In the genomic region with DNA sequence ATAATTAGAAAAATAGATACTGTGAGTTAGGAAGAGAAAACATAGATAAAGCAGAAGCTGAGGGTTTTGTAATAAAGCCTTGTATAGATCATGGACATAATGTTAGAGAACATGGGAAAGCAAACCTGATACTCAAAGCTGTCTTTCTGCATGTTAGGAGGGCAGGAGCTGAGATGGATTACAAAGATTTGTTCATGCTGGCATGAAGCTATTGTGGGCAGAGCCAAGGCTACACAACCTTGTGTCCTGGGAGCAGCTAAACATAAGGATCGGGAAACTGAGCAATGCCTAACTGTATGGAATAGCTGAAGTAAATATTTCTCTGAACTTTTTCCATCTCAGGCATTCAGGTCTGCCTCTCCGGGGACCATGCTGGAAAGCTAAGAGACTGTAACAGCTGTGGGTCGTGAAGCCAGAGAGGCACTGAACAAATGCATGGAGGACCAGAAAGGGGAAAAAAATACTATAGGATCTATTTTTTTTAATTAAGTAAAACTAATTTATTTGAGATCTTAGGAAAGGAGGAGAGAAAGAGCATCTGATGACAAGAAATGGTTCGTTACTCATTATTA, we compare ENCODE assay signal across 16 cellular contexts. TPM values are rescaled to one million over a fixed set of nuclear protein-coding genes. Genes with fewer than 3 reads are reported as not detected.
A peak's percentile ranks its signal among the peaks of the same experiment; 100 is the strongest.
DNase-seq lines count a peak whose midpoint lies in the region; ATAC-seq, FAIRE-seq and TF ChIP-seq lines count a peak whose summit lies in the region.
"Had no signal": no experiment of that assay in that cellular context is flagged by ENCODE, and none has a peak within 500 bp of the region (broad histone marks: within the 10 kb centered on the region; RNA-seq: fewer than 3 reads in every experiment).

No MANE protein-coding gene starts in this region.

- H3K27ac ChIP-seq in body of pancreas (peak overlapping the region in 3 of 4 donors; percentile 35 to 59 (median 42)), HepG2 (ENCODE audit: extremely low read length, insufficient read depth, low read length) (no peak overlapping the region), pancreas (peak overlapping the region in 1 of 4 donors; percentile 29)
- H3K27ac ChIP-seq: SK-N-MC had no signal

- peaks cover 17% of the 10 kb centered on the region for H3K4me1 ChIP-seq in body of pancreas
- peaks cover 24% of the 10 kb centered on the region for H3K4me1 ChIP-seq in HepG2 (ENCODE audit: insufficient read depth, low read length)
- H3K4me1 ChIP-seq in pancreas: peaks cover 14 to 20% (median 14%) of the 10 kb centered on the region in 3 donors

- H2AFZ ChIP-seq in HepG2 (ENCODE audit: low read length): no peak overlapping the region
- H2AFZ ChIP-seq: GM23338 had no signal

- no peaks in the 10 kb centered on the region for H4K20me1 ChIP-seq in HepG2 (ENCODE audit: insufficient read depth, low read length)

- DNase-seq in SHP77 treated with DMSO at 0.1 percent for 48 hours (lab: John Stamatoyannopoulos, UW) (peak; percentile 73), body of pancreas (no peak), HepG2 (ENCODE audit: low spot score) (no peak), pancreas (no peak), mesenteric fat pad (ENCODE audit: low spot score) (no peak), inferior parietal cortex (ENCODE audit: extremely low spot score) (no peak)
- DNase-seq: ACHN, DND-41, KBM-7, NCI-H1105, NCI-H2081 treated with DMSO at 0.1 percent for 48 hours, NCI-H524 had no signal

- H3K9ac ChIP-seq in HepG2 (ENCODE audit: insufficient read depth, low read depth, low read length): no peak overlapping the region

- CTCF ChIA-PET in HepG2 (lab: Yijun Ruan, JAX; ENCODE audit: low intra/inter-chr PET ratio, low total read pairs): no interaction called here

- H3K9me3 ChIP-seq in body of pancreas (no peaks in the 10 kb centered on the region), HepG2 (ENCODE audit: low read length) (no peaks in the 10 kb centered on the region), pancreas (no peaks in the 10 kb centered on the region)

- FAIRE-seq in HepG2 (lab: Jason Lieb, UNC) (no peak), pancreas (lab: Jason Lieb, UNC) (no peak)

- H3K4me3 ChIP-seq in body of pancreas (no peak overlapping the region), HepG2 (replicated peaks in 1 of 3; ENCODE audit: insufficient read depth in 1 of 3, low read depth in 2 of 3, low read length in 3 of 3) (no peak overlapping the region), pancreas (no peak overlapping the region)
- H3K4me3 ChIP-seq: GM23338, SK-N-MC had no signal

- intact Hi-C loops in body of pancreas (cut with DNase I): no loop called here
- intact Hi-C loops in HepG2 (cut with micrococcal nuclease; ENCODE audit: unreplicated experiment): no loop called here
- intact Hi-C loops in pancreas (cut with DNase I): no loop called here

- no peak for TF ChIP-seq RAD21 in HepG2 (CRISPR knock-in tag; IDR thresholded peaks at IDR 0.05)

- TF ChIP-seq POLR2A in body of pancreas (IDR thresholded peaks at IDR 0.05) (no peak), HepG2 (IDR thresholded peaks at IDR 0.05; ENCODE audit: insufficient read depth in 1 of 2, low read depth in 2 of 2, low read length in 2 of 2) (no peak)

- TF ChIP-seq EP300 in HepG2 (IDR thresholded peaks at IDR 0.05; ENCODE audit: low read depth in 2 of 2, low read length in 2 of 2) (no peak), HepG2 (CRISPR knock-in tag; IDR thresholded peaks at IDR 0.05; ENCODE audit: borderline replicate concordance) (no peak)

- ATAC-seq in body of pancreas: peak; percentile 45
- ATAC-seq in HepG2: no peak; the same call in 2 of the 3 replicates
- ATAC-seq in pancreas: peak; percentile 47 to 66 (median 59)
- ATAC-seq in GM19351 (IDR thresholded peaks at IDR 0.05; ENCODE audit: unreplicated experiment): no peak
- ATAC-seq in GM21576 (IDR thresholded peaks at IDR 0.05; ENCODE audit: unreplicated experiment): no peak
- ATAC-seq: GM23338 had no signal

- H3K79me2 ChIP-seq in HepG2 (ENCODE audit: insufficient read depth, low read length): no peaks in the 10 kb centered on the region

- H3K27me3 ChIP-seq in body of pancreas (no peaks in the 10 kb centered on the region), HepG2 (ENCODE audit: control insufficient read depth in 1 of 2, insufficient read depth in 2 of 2, low read length in 2 of 2) (no peaks in the 10 kb centered on the region; a peak in 1 of 5 replicates), pancreas (no peaks in the 10 kb centered on the region)

- POLR2A ChIA-PET in HepG2 (lab: Yijun Ruan, JAX): interaction anchor here (3.0 kb wide), 1 partner anchor 29 kb away, joined by 28 read pairs; a partner anchor contains a TSS

- H3K4me2 ChIP-seq in HepG2 (ENCODE audit: low read depth, low read length): peak overlapping the region; percentile 75

- no TSS peak for BruUV-seq in HepG2 (replicated peaks; lab: Mats Ljungman, UMichigan)

- H3K36me3 ChIP-seq in body of pancreas (replicated peaks in 1 of 2; ENCODE audit: insufficient read depth in 1 of 2, low read depth in 2 of 2) (no peaks in the 10 kb centered on the region), HepG2 (replicated peaks in 1 of 2; ENCODE audit: control insufficient read depth in 1 of 2, insufficient read depth in 2 of 2, low read length in 2 of 2) (no peaks in the 10 kb centered on the region), pancreas (no peaks in the 10 kb centered on the region)

- no peak for TF ChIP-seq CTCF in body of pancreas (IDR thresholded peaks at IDR 0.05)
- TF ChIP-seq CTCF in HepG2 (CRISPR knock-in tag; IDR thresholded peaks at IDR 0.05): no peak
- TF ChIP-seq CTCF in pancreas (IDR thresholded peaks at IDR 0.05): no peak

- 65% methylated on average over 4 of the region's 4 CpGs for WGBS in body of pancreas, 2 donors
- WGBS in HepG2 (ENCODE audit: low lambda C conversion rate): 16% methylated on average over 4 of the region's 4 CpGs
- WGBS in pancreas, 2 donors: 64 to 65% methylated on average over 4 of the region's 4 CpGs

- in situ Hi-C loops in HepG2 (cut with HindIII; ENCODE audit: extremely low pct_ligation_motif_present, low pct_unique_long_range_greater_than_20kb): no loop called here

TF ChIP-seq in HepG2, 621 proteins besides CTCF, POLR2A, EP300 and RAD21:
- TF ChIP-seq, protein P1, sequence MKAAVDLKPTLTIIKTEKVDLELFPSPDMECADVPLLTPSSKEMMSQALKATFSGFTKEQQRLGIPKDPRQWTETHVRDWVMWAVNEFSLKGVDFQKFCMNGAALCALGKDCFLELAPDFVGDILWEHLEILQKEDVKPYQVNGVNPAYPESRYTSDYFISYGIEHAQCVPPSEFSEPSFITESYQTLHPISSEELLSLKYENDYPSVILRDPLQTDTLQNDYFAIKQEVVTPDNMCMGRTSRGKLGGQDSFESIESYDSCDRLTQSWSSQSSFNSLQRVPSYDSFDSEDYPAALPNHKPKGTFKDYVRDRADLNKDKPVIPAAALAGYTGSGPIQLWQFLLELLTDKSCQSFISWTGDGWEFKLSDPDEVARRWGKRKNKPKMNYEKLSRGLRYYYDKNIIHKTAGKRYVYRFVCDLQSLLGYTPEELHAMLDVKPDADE (CRISPR knock-in tag; IDR thresholded peaks at IDR 0.05): no peak
- TF ChIP-seq, protein P2, sequence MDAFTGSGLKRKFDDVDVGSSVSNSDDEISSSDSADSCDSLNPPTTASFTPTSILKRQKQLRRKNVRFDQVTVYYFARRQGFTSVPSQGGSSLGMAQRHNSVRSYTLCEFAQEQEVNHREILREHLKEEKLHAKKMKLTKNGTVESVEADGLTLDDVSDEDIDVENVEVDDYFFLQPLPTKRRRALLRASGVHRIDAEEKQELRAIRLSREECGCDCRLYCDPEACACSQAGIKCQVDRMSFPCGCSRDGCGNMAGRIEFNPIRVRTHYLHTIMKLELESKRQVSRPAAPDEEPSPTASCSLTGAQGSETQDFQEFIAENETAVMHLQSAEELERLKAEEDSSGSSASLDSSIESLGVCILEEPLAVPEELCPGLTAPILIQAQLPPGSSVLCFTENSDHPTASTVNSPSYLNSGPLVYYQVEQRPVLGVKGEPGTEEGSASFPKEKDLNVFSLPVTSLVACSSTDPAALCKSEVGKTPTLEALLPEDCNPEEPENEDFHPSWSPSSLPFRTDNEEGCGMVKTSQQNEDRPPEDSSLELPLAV (CRISPR knock-in tag; conservative IDR thresholded peaks at IDR 0.05; ENCODE audit: low read depth): no peak
- no peak for TF ChIP-seq KLF16 (CRISPR knock-in tag; IDR thresholded peaks at IDR 0.05)

RNA-seq across cellular contexts. Expression of a gene that starts 28.3 kb away (rescaled TPM):
- total RNA-seq in body of pancreas (10 to 100 TPM in 1 of 2 donors, 1 to 10 TPM in 1; 9.3 to 13.2 TPM), HepG2 (2016; rRNA removed; fragmentation: Illumina TruSeq; extraction: Trizol) (38.3 and 38.6 TPM in 2 replicates), pancreas (10 to 100 TPM; 14.3 to 24.2 (median 18.6) TPM), mesenteric fat pad (9.9 TPM)
- total RNA-seq in HepG2 (2016; cell fraction: cytosol; rRNA removed; fragmentation: Illumina TruSeq; extraction: Trizol; ENCODE audit: low read depth): 18.4 and 19.1 TPM in 2 replicates
- 32.0 and 35.6 TPM in 2 replicates for total RNA-seq in HepG2 (2016; cell fraction: insoluble cytoplasmic fraction; rRNA removed; fragmentation: Illumina TruSeq; extraction: Trizol)
- 26.6 and 26.7 TPM in 2 replicates for total RNA-seq in HepG2 (2016; cell fraction: membrane; rRNA removed; fragmentation: Illumina TruSeq; extraction: Trizol)
- 20.9 and 24.2 TPM in 2 replicates for total RNA-seq in HepG2 (2016; cell fraction: nucleus; rRNA removed; fragmentation: Illumina TruSeq; extraction: Trizol)
- polyA plus RNA-seq in HepG2 (2011; rRNA removed) (9.2 and 9.8 TPM in 2 replicates), pancreas (10 to 100 TPM in 1 of 2 donors, 1 to 10 TPM in 1; 7.6 to 21.3 TPM)
- 6.3 and 7.8 TPM in 2 replicates for polyA plus RNA-seq in HepG2 (2011; cell fraction: cytosol; rRNA removed)
- 8.2 and 9.9 TPM in 2 replicates for polyA plus RNA-seq in HepG2 (2011; cell fraction: nucleus; rRNA removed)
- 26.2 and 28.1 TPM in 2 replicates for polyA plus RNA-seq in HepG2 (2012)
- polyA plus RNA-seq in HepG2 (2016; cell fraction: cytosol; fragmentation: Illumina TruSeq; extraction: Trizol; ENCODE audit: low read depth): 2.8 and 4.0 TPM in 2 replicates
- 31.5 and 36.8 TPM in 2 replicates for polyA plus RNA-seq in HepG2 (2016; cell fraction: insoluble cytoplasmic fraction; fragmentation: Illumina TruSeq; extraction: Trizol; ENCODE audit: low read depth)
- 12.5 and 12.6 TPM in 2 replicates for polyA plus RNA-seq in HepG2 (2016; cell fraction: membrane; fragmentation: Illumina TruSeq; extraction: Trizol; ENCODE audit: low read depth)
- 27.9 and 29.1 TPM in 2 replicates for polyA plus RNA-seq in HepG2 (2016; cell fraction: nucleus; fragmentation: Illumina TruSeq; extraction: Trizol; ENCODE audit: insufficient read depth, low read depth)
- polyA minus RNA-seq in HepG2 (2011; rRNA and poly(A)+ RNA removed; ENCODE audit: low replicate concordance): 1.5 and 15.6 TPM in 2 replicates
- polyA minus RNA-seq in HepG2 (2011; cell fraction: cytosol; rRNA and poly(A)+ RNA removed): 9.9 TPM in 2 replicates
- polyA minus RNA-seq in HepG2 (2011; cell fraction: nucleus; rRNA and poly(A)+ RNA removed): 17.1 and 21.3 TPM in 2 replicates

Comparison
In these comparisons a context has a peak if more than half of its experiments do, and no peak if none do; other contexts are left out.
1. ATAC-seq: peak in body of pancreas (single experiment) and pancreas (4 of 4); none in HepG2 (single experiment), GM19351 (single experiment) and GM21576 (single experiment).